ENCODE assay signal across 8 cellular contexts in genomic region chr1:166839600-166840308, GRCh38. TPM values are rescaled to one million over a fixed set of nuclear protein-coding genes. Genes with fewer than 3 reads are reported as not detected.
DNase-seq lines count a peak whose midpoint lies in the region; ATAC-seq, FAIRE-seq and TF ChIP-seq lines count a peak whose summit lies in the region.

No MANE protein-coding gene starts in this region.

- TF ChIP-seq RAD21 in GM12878 (IDR thresholded peaks at IDR 0.05; ENCODE audit: insufficient read depth, low read depth, low read length), result no peak

- H3K27ac Mint-ChIP-seq in T-helper 2 cell treated with Interferon-gamma antibody and Interleukin-4, amounts not matched to agents 5 μg/mL and 100 μg/mL, for 36 hours, result peak overlapping the region; percentile 69

- no peak for FAIRE-seq in GM12878 (lab: Jason Lieb, UNC)

- SMC1A ChIA-PET in GM12878 (lab: Charles Lee; ENCODE audit: uncharacterized antibody, unreplicated experiment), result interaction anchor here (0.7 to 1.5 kb wide), 5 partner anchors 16 to 219 kb away, joined by 3 to 4 read pairs (median 3); no protein-coding TSS in a partner anchor

- peak overlapping the region; percentile 85 for H3K4me3 Mint-ChIP-seq in T-helper 2 cell treated with Interferon-gamma antibody and Interleukin-4, amounts not matched to agents 5 μg/mL and 100 μg/mL, for 36 hours

- peaks cover 29% of the 10 kb centered on the region for H3K4me1 Mint-ChIP-seq in T-helper 2 cell treated with Interferon-gamma antibody and Interleukin-4, amounts not matched to agents 5 μg/mL and 100 μg/mL, for 36 hours (ENCODE audit: low read depth)

- H3K4me1 ChIP-seq in GM12878 (ENCODE audit: control insufficient read depth, insufficient read depth, low read length), result peaks cover 5% of the 10 kb centered on the region; the same call in 1 of the 2 replicates

- peaks cover 20% of the 10 kb centered on the region for H3K79me2 ChIP-seq in GM12878 (ENCODE audit: control insufficient read depth, insufficient read depth, low read length)

- H3K9me3 Mint-ChIP-seq in T-helper 2 cell treated with Interferon-gamma antibody and Interleukin-4, amounts not matched to agents 5 μg/mL and 100 μg/mL, for 36 hours, result no peaks in the 10 kb centered on the region

- H3K4me2 ChIP-seq in GM12878 (ENCODE audit: control insufficient read depth, insufficient read depth), result peak overlapping the region; percentile 86

- POLR2A ChIA-PET in GM10248 (lab: Yijun Ruan, JAX), result no interaction called here
- POLR2A ChIA-PET in GM12878 (lab: Charles Lee), result interaction anchor here (1.3 to 3.2 kb wide), 2 partner anchors 30 to 36 kb away, joined by 3 to 10 read pairs; partner anchors contain the start of gene TADA1

- no peaks in the 10 kb centered on the region for H3K9me3 ChIP-seq in GM12878 (replicated peaks; ENCODE audit: control insufficient read depth, insufficient read depth, low read length)

- TF ChIP-seq POLR2A in GM12878 (IDR thresholded peaks at IDR 0.05; ENCODE audit: low read depth, low read length), result no peak

- no peak overlapping the region for H2AFZ ChIP-seq in GM12878 (ENCODE audit: control insufficient read depth, low read depth, low read length)

- CTCF ChIA-PET in GM10248 (lab: Yijun Ruan, JAX) (interaction anchor here (0.7 to 2.4 kb wide), 10 partner anchors 9 to 1472 kb away, joined by 3 to 8 read pairs (median 4); partner anchors contain the start of gene TADA1), GM12878 (lab: Yijun Ruan, JAX) (interaction anchor here (0.6 to 2.7 kb wide), 6 partner anchors 18 to 257 kb away, joined by 3 to 10 read pairs (median 4); partner anchors contain the start of gene TADA1)

- no TSS peak for BruUV-seq in GM12878 (replicated peaks; lab: Mats Ljungman, UMichigan)

- H3K27me3 Mint-ChIP-seq in T-helper 2 cell treated with Interferon-gamma antibody and Interleukin-4, amounts not matched to agents 5 μg/mL and 100 μg/mL, for 36 hours (ENCODE audit: low read depth), result no peaks in the 10 kb centered on the region

- H3K36me3 ChIP-seq in GM12878 (ENCODE audit: control insufficient read depth in 2 of 2, insufficient read depth in 2 of 2, low read length in 1 of 2), result peaks cover 10 to 29% of the 10 kb centered on the region in 2 experiments

- no peaks in the 10 kb centered on the region for H3K27me3 ChIP-seq in GM12878 (replicated peaks in 1 of 2; ENCODE audit: control insufficient read depth in 2 of 2, insufficient read depth in 2 of 2, low read length in 1 of 2)

- H4K20me1 ChIP-seq in GM12878 (ENCODE audit: control insufficient read depth, insufficient read depth), result no peaks in the 10 kb centered on the region; the same call in 1 of the 2 replicates

- in situ Hi-C loops in GM12878 (cut with MboI), result no loop called here

- TF ChIP-seq CTCF in GM10248 (IDR thresholded peaks at IDR 0.05; ENCODE audit: control extremely low read depth, extremely low read depth, low read depth, missing control alignments) (peak; percentile 42), LNCaP clone FGC (IDR thresholded peaks at IDR 0.05; ENCODE audit: control insufficient read depth, extremely low read depth, insufficient read depth) (peak; percentile 45), GM12878 (IDR thresholded peaks at IDR 0.05 in 2 of 3, conservative IDR thresholded peaks at IDR 0.05 in 1 of 3; ENCODE audit: control insufficient read depth in 2 of 3, extremely low read depth in 1 of 3, insufficient read depth in 1 of 3, low read depth in 3 of 3, low read length in 3 of 3) (peak in 2 of 3 experiments; percentile 28 to 29; a peak in 3 of 6 replicates)

- H3K27ac ChIP-seq in GM12878 (ENCODE audit: control insufficient read depth, insufficient read depth) (peak overlapping the region; percentile 79; the same call in 1 of the 2 replicates), skin epidermis (peak overlapping the region; percentile 56 to 99 (median 93))

- H3K9ac ChIP-seq in GM12878 (ENCODE audit: control insufficient read depth, insufficient read depth, low read length), result peak overlapping the region; percentile 69

- peak overlapping the region; percentile 75 for H3K4me3 ChIP-seq in LNCaP clone FGC (ENCODE audit: low read depth, low read length)
- H3K4me3 ChIP-seq in GM12878, result peak overlapping the region; percentile 96
- peak overlapping the region; percentile 52 to 85 (median 74) for H3K4me3 ChIP-seq in skin epidermis

- DNase-seq in GM10248 (ENCODE audit: extremely low spot score) (peak; percentile 63), GOT3 (lab: John Stamatoyannopoulos, UW) (peak; percentile 51), LNCaP clone FGC (ENCODE audit: low read depth) (no peak), GM12878 (ENCODE audit: low read depth, low spot score) (no peak), iPS-NIHi11 (ENCODE audit: low spot score) (peak; percentile 66), mesenteric fat pad (ENCODE audit: low spot score) (no peak)
- peak; percentile 37 for DNase-seq in T-helper 2 cell treated with Interferon-gamma antibody and Interleukin-4, amounts not matched to agents 5 μg/mL and 100 μg/mL, for 36 hours (ENCODE audit: low spot score)

- TF ChIP-seq EP300 in GM12878 (IDR thresholded peaks at IDR 0.05; ENCODE audit: borderline replicate concordance in 1 of 2, control insufficient read depth in 1 of 2, low read depth in 2 of 2, low read length in 2 of 2), result no peak

- intact Hi-C loops in GM12878 (cut with micrococcal nuclease; ENCODE audit: unreplicated experiment), result no loop called here

- under 1% methylated on average over 27 of the region's 82 CpGs for WGBS in GM12878 (ENCODE audit: insufficient coverage, insufficient replicate concordance, low lambda C conversion rate, missing lambda C conversion rate)

- H3K36me3 Mint-ChIP-seq in T-helper 2 cell treated with Interferon-gamma antibody and Interleukin-4, amounts not matched to agents 5 μg/mL and 100 μg/mL, for 36 hours (ENCODE audit: low read depth), result peaks cover 34% of the 10 kb centered on the region

- RAD21 ChIA-PET in GM12878 (lab: Charles Lee; ENCODE audit: unreplicated experiment), result interaction anchor here (0.7 to 1.7 kb wide), 5 partner anchors 22 to 611 kb away, joined by 3 to 11 read pairs (median 3); partner anchors contain the start of gene TADA1

- peak; percentile 49 for ATAC-seq in GM12878

TF ChIP-seq in GM12878, 131 proteins besides CTCF, POLR2A, EP300 and RAD21:
- TF ChIP-seq LARP7 (IDR thresholded peaks at IDR 0.05) (peak; percentile 13; the same call in 1 of the 2 replicates), EED (IDR thresholded peaks at IDR 0.05; ENCODE audit: low read depth) (0 out of 2 replicates have a peak, but pooled peaks have one; percentile 23), ZNF207 (IDR thresholded peaks at IDR 0.05; ENCODE audit: borderline replicate concordance) (0 out of 2 replicates have a peak, but pooled peaks have one; percentile 56), YY1 (IDR thresholded peaks at IDR 0.05; ENCODE audit: low read depth, low read length) (peak; percentile 30), ESRRA (IDR thresholded peaks at IDR 0.05; ENCODE audit: low read length) (no peak), EGR1 (IDR thresholded peaks at IDR 0.05; ENCODE audit: borderline replicate concordance in 1 of 2, low read depth in 2 of 2, low read length in 2 of 2) (no peak), CREB1 (IDR thresholded peaks at IDR 0.05; ENCODE audit: low read depth) (no peak), GATAD2B (conservative IDR thresholded peaks at IDR 0.05; ENCODE audit: low read depth) (no peak)
TF ChIP-seq in GM12878: peak in this region for 4.

RNA-seq across cellular contexts. Expression of gene POGK, which starts 0.5 kb away (rescaled TPM):
- 36.4 and 38.3 TPM in 2 replicates for total RNA-seq in GM12878 (2013; cell fraction: nucleolus; rRNA removed)
- total RNA-seq in GM12878 (2014; rRNA removed) (24.9 and 28.0 TPM in 2 replicates), GM12878 (2014; rRNA removed; fragmentation: Illumina TruSeq; extraction: Trizol) (29.1 and 30.1 TPM in 2 replicates), GM12878 (2021) (34.6 and 37.3 TPM in 2 replicates), mesenteric fat pad (33.8 TPM)
- polyA plus RNA-seq in GM12878 (2011; ENCODE audit: low read depth), result 7.6 TPM
- polyA plus RNA-seq in GM12878 (2011; rRNA removed) (12.8 and 13.9 TPM in 2 replicates), GM12878 (2014; fragmentation: Illumina TruSeq; extraction: Trizol) (27.7 and 27.8 TPM in 2 replicates), GM12878 (2014; fragmentation: Nextera tagmentation; extraction: Ambion mirVana) (1 to 10 TPM; 5.3 to 8.1 TPM), GM12878 (2014; rRNA removed) (16.2 and 17.6 TPM in 2 replicates), GM12878 (2016; fragmentation: Nextera tagmentation; extraction: Ambion mirVana) (10 to 100 TPM; 18.2 to 19.1 TPM)
- 13.0 and 13.5 TPM in 2 replicates for polyA plus RNA-seq in GM12878 (2011; cell fraction: cytosol; rRNA removed)
- polyA plus RNA-seq in GM12878 (2011; cell fraction: nucleus; rRNA removed), result 26.4 and 28.3 TPM in 2 replicates
- 11.2 and 12.3 TPM in 2 replicates for polyA plus RNA-seq in GM12878 (2012)
- 20.1 and 20.6 TPM in 2 replicates for polyA minus RNA-seq in GM12878 (2011; rRNA and poly(A)+ RNA removed)
- 8.0 and 9.7 TPM in 2 replicates for polyA minus RNA-seq in GM12878 (2011; cell fraction: cytosol; rRNA and poly(A)+ RNA removed)
- 15.0 and 24.9 TPM in 2 replicates for polyA minus RNA-seq in GM12878 (2011; cell fraction: nucleus; rRNA and poly(A)+ RNA removed)

RNA-seq across cellular contexts. Expression of gene TADA1, which starts 36.3 kb away (rescaled TPM):
- 18.3 and 18.9 TPM in 2 replicates for total RNA-seq in GM12878 (2013; cell fraction: nucleolus; rRNA removed)
- total RNA-seq in GM12878 (2014; rRNA removed), result 18.6 and 21.3 TPM in 2 replicates
- total RNA-seq in GM12878 (2014; rRNA removed; fragmentation: Illumina TruSeq; extraction: Trizol), result 20.6 and 20.7 TPM in 2 replicates
- total RNA-seq in GM12878 (2021), result 15.1 and 15.2 TPM in 2 replicates
- 12.6 TPM for polyA plus RNA-seq in GM12878 (2011; ENCODE audit: low read depth)
- 34.6 and 36.4 TPM in 2 replicates for polyA plus RNA-seq in GM12878 (2011; rRNA removed)
- polyA plus RNA-seq in GM12878 (2011; cell fraction: cytosol; rRNA removed), result 19.1 and 27.0 TPM in 2 replicates
- 18.5 and 20.0 TPM in 2 replicates for polyA plus RNA-seq in GM12878 (2011; cell fraction: nucleus; rRNA removed)
- polyA plus RNA-seq in GM12878 (2012), result 13.3 and 14.4 TPM in 2 replicates
- 25.9 and 31.1 TPM in 2 replicates for polyA plus RNA-seq in GM12878 (2014; fragmentation: Illumina TruSeq; extraction: Trizol)
- polyA plus RNA-seq in GM12878 (2014; fragmentation: Nextera tagmentation; extraction: Ambion mirVana), result 10 to 100 TPM; 31.5 to 38.6 TPM
- 13.1 and 15.3 TPM in 2 replicates for polyA plus RNA-seq in GM12878 (2014; rRNA removed)
- 10 to 100 TPM; 27.1 to 30.2 TPM for polyA plus RNA-seq in GM12878 (2016; fragmentation: Nextera tagmentation; extraction: Ambion mirVana)
- polyA minus RNA-seq in GM12878 (2011; rRNA and poly(A)+ RNA removed), result 28.3 and 31.5 TPM in 2 replicates
- 8.4 and 10.5 TPM in 2 replicates for polyA minus RNA-seq in GM12878 (2011; cell fraction: cytosol; rRNA and poly(A)+ RNA removed)
- polyA minus RNA-seq in GM12878 (2011; cell fraction: nucleus; rRNA and poly(A)+ RNA removed), result 4.8 and 7.4 TPM in 2 replicates
- 6.4 TPM for total RNA-seq in mesenteric fat pad

Comparison
In these comparisons a context has a peak if more than half of its experiments do, and no peak if none do; other contexts are left out.
1. DNase-seq: peak in GM10248 (single experiment), GOT3 (single experiment), T-helper 2 cell treated with Interferon-gamma antibody and Interleukin-4, amounts not matched to agents 5 μg/mL and 100 μg/mL, for 36 hours (single experiment) and iPS-NIHi11 (single experiment); none in LNCaP clone FGC (single experiment), GM12878 (single experiment) and mesenteric fat pad (single experiment).
2. Peak in every context shown above with its lines, with median percentiles within 50 percentile points of each other: CTCF ChIP-seq and H3K4me3 ChIP-seq.